Comparison of ENCODE assay signal across 8 cellular contexts in the genomic region with DNA sequence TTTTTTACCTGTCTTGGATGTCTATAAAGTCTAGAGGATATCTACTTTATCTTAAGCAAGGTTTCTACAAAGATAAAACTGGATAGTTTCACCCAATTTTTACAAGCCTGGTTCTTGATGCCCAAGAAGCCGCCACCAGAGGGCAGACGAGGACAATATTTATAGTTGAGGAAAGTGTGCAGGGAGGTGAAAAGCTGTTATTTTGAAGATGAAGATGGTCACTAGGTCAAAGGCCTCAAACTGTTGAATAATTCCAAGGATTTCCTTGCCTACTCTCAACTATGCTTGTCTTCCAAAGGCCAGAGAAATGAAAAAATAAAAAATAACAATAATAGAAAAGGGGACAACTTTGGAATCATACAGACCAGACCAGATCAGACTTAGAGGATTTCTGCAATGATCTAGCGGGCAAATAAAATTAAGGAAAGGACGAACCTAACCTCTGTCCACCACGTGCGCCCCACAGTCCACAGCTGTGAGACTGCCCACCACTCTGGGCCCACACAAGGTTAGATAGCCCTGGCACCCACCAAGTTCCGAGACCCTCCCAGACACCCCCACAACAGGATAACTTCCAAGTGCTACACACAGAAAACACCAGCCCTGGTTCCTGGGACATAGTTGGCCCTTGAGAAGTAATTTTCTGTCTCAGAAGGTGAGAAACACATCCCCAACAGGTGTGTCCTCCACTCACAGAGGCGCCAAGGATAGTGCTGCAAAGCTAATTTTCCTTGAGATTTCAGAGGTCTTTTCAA. TPM values are rescaled to one million over a fixed set of nuclear protein-coding genes. Genes with fewer than 3 reads are reported as not detected.
DNase-seq lines count a peak whose midpoint lies in the region; ATAC-seq and TF ChIP-seq lines count a peak whose summit lies in the region.

No MANE protein-coding gene starts in this region.

- no peaks in the 10 kb centered on the region for H3K36me3 ChIP-seq in GM23338 (ENCODE audit: insufficient read depth)

- H3K4me1 Mint-ChIP-seq in GM23338, result peaks cover 22% of the 10 kb centered on the region

- no peaks in the 10 kb centered on the region for H3K79me2 ChIP-seq in GM23338 (replicated peaks; ENCODE audit: insufficient read depth)

- no peak overlapping the region for H2AFZ ChIP-seq in GM23338

- no peak for TF ChIP-seq POLR2A in lower leg skin (IDR thresholded peaks at IDR 0.05)

- H3K9me2 ChIP-seq in GM23338 (ENCODE audit: insufficient read depth), result no peaks in the 10 kb centered on the region

- no peak overlapping the region for H3K4me3 Mint-ChIP-seq in GM23338

- no peak overlapping the region for H3K4me2 ChIP-seq in GM23338

- no peaks in the 10 kb centered on the region for H3K36me3 Mint-ChIP-seq in GM23338 (ENCODE audit: low read depth)

- H4K20me1 ChIP-seq in GM23338 (replicated peaks; ENCODE audit: insufficient read depth), result no peaks in the 10 kb centered on the region

- TF ChIP-seq CTCF in GM23338 (conservative IDR thresholded peaks at IDR 0.05; ENCODE audit: low read depth in 2 of 2), result peak; percentile 83 to 96
- TF ChIP-seq CTCF in lower leg skin (IDR thresholded peaks at IDR 0.05), result no peak

- no peak overlapping the region for H3K4me3 ChIP-seq in GM23338
- H3K4me3 ChIP-seq in lower leg skin (ENCODE audit: low read depth, poor library complexity, severe bottlenecking), result no peak overlapping the region

- H3K4me1 ChIP-seq in GM23338 (ENCODE audit: insufficient read depth), result peaks cover 18% of the 10 kb centered on the region

- no peaks in the 10 kb centered on the region for H3K9me3 Mint-ChIP-seq in GM23338

- WGBS in lower leg skin, 2 donors, result 39 to 45% methylated on average over 8 of the region's 8 CpGs

- peaks cover 12% of the 10 kb centered on the region for H3K27me3 Mint-ChIP-seq in GM23338 (ENCODE audit: insufficient read depth, low read depth, poor library complexity)

- peak; percentile 46 for ATAC-seq in GM23338

- DNase-seq in DMS53 (lab: John Stamatoyannopoulos, UW) (peak; percentile 82), GM23338 (ENCODE audit: low spot score) (peak; percentile 85), NCI-H1930 (lab: John Stamatoyannopoulos, UW) (peak; percentile 18 to 37), cerebellar cortex (ENCODE audit: low spot score) (peak; percentile 82), lower leg skin (ENCODE audit: low spot score in 2 of 2) (peak; percentile 80 to 95), GOT3 (lab: John Stamatoyannopoulos, UW) (no peak)
- DNase-seq in activated CD4-positive, CD25-positive, alpha-beta regulatory T cell treated with anti-CD3 and anti-CD28 coated beads, Interleukin-2, amount 50 U/mL, for 72 hours, result peak; percentile 75
- DNase-seq in stimulated activated CD8-positive, alpha-beta memory T cell treated with anti-CD3 and anti-CD28 coated beads, Interleukin-12 subunit alpha, Interleukin-12 subunit beta, amount 100 ng/mL, for 24 hours (ENCODE audit: extremely low read depth), result peak; percentile 45

- no peak overlapping the region for H3K27ac ChIP-seq in GM23338 (ENCODE audit: low read depth)

- H3F3A ChIP-seq in GM23338 (replicated peaks; ENCODE audit: low read depth), result no peaks in the 10 kb centered on the region

- H3K27me3 ChIP-seq in GM23338 (ENCODE audit: insufficient read depth), result no peaks in the 10 kb centered on the region

- no peak overlapping the region for H3K27ac Mint-ChIP-seq in GM23338

- intact Hi-C loops in lower leg skin (cut with DNase I; ENCODE audit: low total_unique reads), result loop anchor here (5.0 kb wide), 1 partner anchor 167 kb away; no protein-coding TSS in a partner anchor

TF ChIP-seq in GM23338, 12 proteins besides CTCF, POLR2A, EP300 and RAD21 (continues in another document):
- no peak for TF ChIP-seq JUNB (IDR thresholded peaks at IDR 0.05; ENCODE audit: unreplicated experiment)
- TF ChIP-seq REST (IDR thresholded peaks at IDR 0.05; ENCODE audit: unreplicated experiment), result no peak
- no peak for TF ChIP-seq POLR2AphosphoS5 (IDR thresholded peaks at IDR 0.05; ENCODE audit: low read depth)
- TF ChIP-seq ZNF462 (CRISPR knock-in tag; IDR thresholded peaks at IDR 0.05), result no peak
- no peak for TF ChIP-seq EZH2phosphoT487 (IDR thresholded peaks at IDR 0.05; ENCODE audit: unreplicated experiment)

RNA-seq across cellular contexts. Expression of gene PKD1L1, which starts 2.8 kb away (rescaled TPM):
- 0.03 and 0.16 TPM in 2 replicates for total RNA-seq in GM23338 (2014; rRNA removed; shearing (Covaris generic))
- polyA plus RNA-seq in GM23338 (2016; fragmentation: Nextera tagmentation; extraction: Ambion mirVana), result not detected in 2 replicates
- total RNA-seq in lower leg skin, result under 1 TPM; 0.04 to 0.12 (median 0.07) TPM

RNA-seq across cellular contexts. Expression of gene HUS1, which starts 34.0 kb away (rescaled TPM):
- 29.7 and 39.0 TPM in 2 replicates for total RNA-seq in GM23338 (2014; rRNA removed; shearing (Covaris generic))
- polyA plus RNA-seq in GM23338 (2016; fragmentation: Nextera tagmentation; extraction: Ambion mirVana), result 12.9 and 14.9 TPM in 2 replicates
- total RNA-seq in lower leg skin, result 10 to 100 TPM; 13.8 to 74.1 (median 29.3) TPM

Comparison
In these comparisons a context has a peak if more than half of its experiments do, and no peak if none do; other contexts are left out.
1. CTCF ChIP-seq: peak in GM23338 (2 of 2); none in lower leg skin (0 of 3).